Comparison of ENCODE assay signal across 8 cellular contexts in the genomic region with DNA sequence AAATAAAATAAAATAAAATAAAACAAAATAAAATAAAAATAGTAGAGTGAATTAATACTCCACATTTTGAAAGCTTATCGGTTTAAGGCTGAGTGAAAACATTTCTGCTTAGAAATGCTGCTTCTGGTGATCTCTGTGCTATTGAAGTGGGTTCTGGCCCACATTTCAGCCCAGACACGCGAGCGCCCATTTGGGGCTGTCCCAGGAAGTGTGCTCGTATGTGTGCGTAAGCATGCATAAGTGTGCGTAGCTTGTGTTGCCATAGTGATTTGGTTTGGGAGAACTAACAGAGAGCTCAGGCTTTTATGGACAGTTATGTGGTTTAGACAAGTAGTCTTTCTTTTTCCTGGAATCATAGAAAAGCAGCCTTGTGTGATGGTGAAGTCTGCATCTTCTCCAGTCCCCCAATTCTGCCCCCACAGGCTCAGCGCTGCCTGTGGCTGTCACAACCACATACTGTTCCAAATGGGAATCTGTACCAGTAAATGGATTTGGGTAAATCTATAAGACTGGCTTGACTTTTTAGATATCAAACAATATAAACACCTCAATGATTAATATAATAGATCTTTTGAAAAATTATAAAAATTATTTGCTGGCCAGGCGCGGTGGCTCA. TPM values are rescaled to one million over a fixed set of nuclear protein-coding genes. Genes with fewer than 3 reads are reported as not detected.
A peak's percentile ranks its signal among the peaks of the same experiment; 100 is the strongest.
DNase-seq lines count a peak whose midpoint lies in the region; ATAC-seq and TF ChIP-seq lines count a peak whose summit lies in the region.

No MANE protein-coding gene starts in this region.

- DNase-seq in GM20000 (ENCODE audit: low spot score) (peak; percentile 57), amniotic epithelial cell (ENCODE audit: low read depth) (peak; percentile 43), left lobe of liver (ENCODE audit: low spot score) (no peak), brain microvascular endothelial cell (no peak), Calu3 (no peak)
- DNase-seq in T-helper 2 cell treated with Interferon-gamma antibody and Interleukin-4, amounts not matched to agents 5 μg/mL and 100 μg/mL, for 36 hours (ENCODE audit: low spot score): peak; percentile 83
- peak; percentile 64 for DNase-seq in stimulated activated CD8-positive, alpha-beta memory T cell treated with anti-CD3 and anti-CD28 coated beads, Interleukin-15, amount 100 ng/mL, for 48 hours (ENCODE audit: low read depth in 2 of 2)

- H3K4me1 Mint-ChIP-seq in T-helper 2 cell treated with Interferon-gamma antibody and Interleukin-4, amounts not matched to agents 5 μg/mL and 100 μg/mL, for 36 hours (ENCODE audit: low read depth): peaks cover 20% of the 10 kb centered on the region
- H3K4me1 Mint-ChIP-seq in Calu3 (ENCODE audit: low read depth, unreplicated experiment): no peaks in the 10 kb centered on the region

- H3K27ac Mint-ChIP-seq in T-helper 2 cell treated with Interferon-gamma antibody and Interleukin-4, amounts not matched to agents 5 μg/mL and 100 μg/mL, for 36 hours: peak overlapping the region; percentile 91
- H3K27ac Mint-ChIP-seq in Calu3 (ENCODE audit: unreplicated experiment): no peak overlapping the region

- H3K27ac ChIP-seq in brain microvascular endothelial cell: no peak overlapping the region

- H3K36me3 ChIP-seq in brain microvascular endothelial cell (replicated peaks): no peaks in the 10 kb centered on the region

- CTCF ChIA-PET in Calu3 (lab: Charles Lee): interaction anchor here (0.7 kb wide), 1 partner anchor 110 kb away, joined by 3 read pairs; no protein-coding TSS in a partner anchor

- in situ Hi-C loops in brain microvascular endothelial cell (cut with HindIII; ENCODE audit: low pct_ligation_motif_present, low sequenced_read_pairs): no loop called here

- BruUV-seq in Calu3 (replicated peaks; lab: Mats Ljungman, UMichigan): no TSS peak

- intact Hi-C loops in Calu3 (cut with micrococcal nuclease; ENCODE audit: unreplicated experiment): no loop called here

- no peaks in the 10 kb centered on the region for H3K27me3 ChIP-seq in brain microvascular endothelial cell (replicated peaks)

- no peaks in the 10 kb centered on the region for H3K9me3 Mint-ChIP-seq in T-helper 2 cell treated with Interferon-gamma antibody and Interleukin-4, amounts not matched to agents 5 μg/mL and 100 μg/mL, for 36 hours
- no peaks in the 10 kb centered on the region for H3K9me3 Mint-ChIP-seq in Calu3 (ENCODE audit: low read depth, unreplicated experiment)

- H3K4me3 Mint-ChIP-seq in T-helper 2 cell treated with Interferon-gamma antibody and Interleukin-4, amounts not matched to agents 5 μg/mL and 100 μg/mL, for 36 hours: peak overlapping the region; percentile 60
- H3K4me3 Mint-ChIP-seq in Calu3 (ENCODE audit: low read depth, unreplicated experiment): no peak overlapping the region

- H3K36me3 Mint-ChIP-seq in T-helper 2 cell treated with Interferon-gamma antibody and Interleukin-4, amounts not matched to agents 5 μg/mL and 100 μg/mL, for 36 hours (ENCODE audit: low read depth): no peaks in the 10 kb centered on the region
- no peaks in the 10 kb centered on the region for H3K36me3 Mint-ChIP-seq in Calu3 (ENCODE audit: insufficient read depth, unreplicated experiment)

- ATAC-seq in left lobe of liver (no peak), HG02852 (IDR thresholded peaks at IDR 0.05; ENCODE audit: unreplicated experiment) (no peak)

- no peak for TF ChIP-seq CTCF in GM20000 (IDR thresholded peaks at IDR 0.05; ENCODE audit: extremely low read depth, missing control alignments)
- no peak for TF ChIP-seq CTCF in brain microvascular endothelial cell (IDR thresholded peaks at IDR 0.05; ENCODE audit: low read depth, low read length, missing control alignments)
- TF ChIP-seq CTCF in Calu3 (IDR thresholded peaks at IDR 0.05; ENCODE audit: unreplicated experiment): no peak

- no peak overlapping the region for H3K4me3 ChIP-seq in brain microvascular endothelial cell (ENCODE audit: low read depth, low read length)

- H3K27me3 Mint-ChIP-seq in T-helper 2 cell treated with Interferon-gamma antibody and Interleukin-4, amounts not matched to agents 5 μg/mL and 100 μg/mL, for 36 hours (ENCODE audit: low read depth): no peaks in the 10 kb centered on the region
- peaks cover 18% of the 10 kb centered on the region for H3K27me3 Mint-ChIP-seq in Calu3 (ENCODE audit: unreplicated experiment)

RNA-seq across cellular contexts. Expression of a gene that starts 29.8 kb away (rescaled TPM):
- total RNA-seq in left lobe of liver (5.0 TPM), Calu3 (2022) (68.5 and 70.8 TPM in 2 replicates)

Comparison
In these comparisons a context has a peak if more than half of its experiments do, and no peak if none do; other contexts are left out.
1. DNase-seq: peak in GM20000 (single experiment), T-helper 2 cell treated with Interferon-gamma antibody and Interleukin-4, amounts not matched to agents 5 μg/mL and 100 μg/mL, for 36 hours (single experiment), amniotic epithelial cell (single experiment) and stimulated activated CD8-positive, alpha-beta memory T cell treated with anti-CD3 and anti-CD28 coated beads, Interleukin-15, amount 100 ng/mL, for 48 hours (2 of 2); none in left lobe of liver (single experiment), brain microvascular endothelial cell (single experiment) and Calu3 (single experiment).
2. RNA of a gene that starts 29.8 kb away (total RNA-seq): 68.5 to 70.8 TPM in Calu3; 5.0 TPM in left lobe of liver (single experiment); every median in the first group is over 10 times any median in the second.